Comparison of ENCODE assay signal across 14 cellular contexts in genomic region chr13:73741742-73742141, GRCh38.
"Had no signal": no experiment of that assay in that cellular context is flagged by ENCODE, and none has a peak within 500 bp of the region (broad histone marks: within the 10 kb centered on the region; RNA-seq: fewer than 3 reads in every experiment).

No MANE protein-coding gene starts in this region.

- H3K27me3 ChIP-seq: gastrocnemius medialis, heart right ventricle, left lung, pancreas, stomach had no signal

- H3K4me3 Mint-ChIP-seq: activated CD4-positive, alpha-beta T cell treated with anti-CD3 and anti-CD28 coated beads, Interleukin-2, amount 10 ng/mL, durations not matched to agents 7 days and 5 days; neural crest cell had no signal

- H3K27me3 Mint-ChIP-seq: activated CD4-positive, alpha-beta T cell treated with anti-CD3 and anti-CD28 coated beads, Interleukin-2, amount 10 ng/mL, durations not matched to agents 7 days and 5 days; activated T-cell treated with anti-CD3 and anti-CD28 coated beads, Interleukin-2, amount 50 U/mL, for 24 hours had no signal

- H3K27ac Mint-ChIP-seq: activated CD4-positive, alpha-beta T cell treated with anti-CD3 and anti-CD28 coated beads, Interleukin-2, amount 10 ng/mL, durations not matched to agents 7 days and 5 days; activated T-cell treated with anti-CD3 and anti-CD28 coated beads, Interleukin-2, amount 50 U/mL, for 24 hours had no signal

- H3K4me3 ChIP-seq: gastrocnemius medialis, left lung, pancreas had no signal

- DNase-seq: activated gamma-delta T cell treated with Interleukin-2 at 50 U/mL for 16 hours; activated T-cell treated with anti-CD3 and anti-CD28 coated beads, Interleukin-2, amount 50 U/mL, for 24 hours; effector CD8-positive, alpha-beta T cell; gastrocnemius medialis; heart right ventricle; islet precursor cell; left lung; pancreas; stimulated activated CD4-positive, alpha-beta T cell treated with anti-CD3 and anti-CD28 coated beads, Interleukin-2, amount 100 ng/mL, for 48 hours; stomach had no signal

- H3K9me3 Mint-ChIP-seq: activated CD4-positive, alpha-beta T cell treated with anti-CD3 and anti-CD28 coated beads, Interleukin-2, amount 10 ng/mL, durations not matched to agents 7 days and 5 days; activated T-cell treated with anti-CD3 and anti-CD28 coated beads, Interleukin-2, amount 50 U/mL, for 24 hours; neural crest cell had no signal

- H3K9me3 ChIP-seq: gastrocnemius medialis, heart right ventricle, left lung, pancreas, stomach, thoracic aorta had no signal

- H3K36me3 ChIP-seq: gastrocnemius medialis, heart right ventricle, left lung, pancreas, stomach, thoracic aorta had no signal

- H3K27ac ChIP-seq: coronary artery, gastrocnemius medialis, left lung, pancreas, thoracic aorta had no signal

- H3K4me1 ChIP-seq: gastrocnemius medialis, left lung, pancreas had no signal

- ATAC-seq: gastrocnemius medialis, left lung, pancreas had no signal
